In genomic region chr11:104333977-104334376, GRCh38 we compare ENCODE assay signal across 10 cellular contexts.
DNase-seq lines count a peak whose midpoint lies in the region; ATAC-seq and TF ChIP-seq lines count a peak whose summit lies in the region.
"Had no signal": no experiment of that assay in that cellular context is flagged by ENCODE, and none has a peak within 500 bp of the region (broad histone marks: within the 10 kb centered on the region; RNA-seq: fewer than 3 reads in every experiment).

No MANE protein-coding gene starts in this region.

- H3K27ac ChIP-seq in osteoblast (ENCODE audit: low read depth, low read length) (no peak overlapping the region), ascending aorta (no peak overlapping the region), heart left ventricle (no peak overlapping the region)
- H3K27ac ChIP-seq: BLaER1 treated with 17β-estradiol and CSF1 and Interleukin-3, amounts not matched to agents 10 nM and 100 nM had no signal

- H3K4me1 ChIP-seq in osteoblast (ENCODE audit: insufficient read depth, low read length) (no peaks in the 10 kb centered on the region), ascending aorta (no peaks in the 10 kb centered on the region), heart left ventricle (peaks cover 0 to 15% (median 0%) of the 10 kb centered on the region in 12 donors)

- no peaks in the 10 kb centered on the region for H3K27me3 Mint-ChIP-seq in activated CD8-positive, alpha-beta T cell treated with anti-CD3 and anti-CD28 coated beads for 36 hours
- no peaks in the 10 kb centered on the region for H3K27me3 Mint-ChIP-seq in activated CD8-positive, alpha-beta T cell treated with anti-CD3 and anti-CD28 coated beads, Interleukin-2, amount 10 ng/mL, durations not matched to agents 7 days and 5 days (ENCODE audit: low read depth)

- intact Hi-C loops in activated CD8-positive, alpha-beta T cell treated with anti-CD3 and anti-CD28 coated beads for 36 hours (cut with micrococcal nuclease): no loop called here
- intact Hi-C loops in ascending aorta (cut with DNase I) (no loop called here), heart left ventricle (cut with DNase I) (no loop called here)

- DNase-seq in activated CD8-positive, alpha-beta T cell treated with anti-CD3 and anti-CD28 coated beads for 36 hours: peak; percentile 16
- DNase-seq in activated CD8-positive, alpha-beta T cell treated with anti-CD3 and anti-CD28 coated beads, Interleukin-2, amount 10 ng/mL, durations not matched to agents 7 days and 5 days: no peak
- no peak for DNase-seq in osteoblast (ENCODE audit: insufficient read length, low spot score, missing footprints)
- no peak for DNase-seq in ascending aorta (ENCODE audit: low spot score in 2 of 2)
- DNase-seq in heart left ventricle: no peak
- DNase-seq: effector CD8-positive, alpha-beta T cell had no signal

- no peak overlapping the region for H3K4me3 ChIP-seq in osteoblast (ENCODE audit: insufficient read depth, low read length)
- H3K4me3 ChIP-seq in ascending aorta: no peak overlapping the region
- no peak overlapping the region for H3K4me3 ChIP-seq in heart left ventricle
- H3K4me3 ChIP-seq: BLaER1 treated with 17β-estradiol and CSF1 and Interleukin-3, amounts not matched to agents 10 nM and 100 nM had no signal

- H3K36me3 ChIP-seq in osteoblast (ENCODE audit: insufficient read depth, low read length): no peaks in the 10 kb centered on the region
- no peaks in the 10 kb centered on the region for H3K36me3 ChIP-seq in ascending aorta
- H3K36me3 ChIP-seq in heart left ventricle: no peaks in the 10 kb centered on the region
- H3K36me3 ChIP-seq: BLaER1 treated with 17β-estradiol and CSF1 and Interleukin-3, amounts not matched to agents 10 nM and 100 nM had no signal

- no peak overlapping the region for H2AFZ ChIP-seq in osteoblast (ENCODE audit: low read length)

- TF ChIP-seq POLR2A in heart left ventricle (IDR thresholded peaks at IDR 0.05): no peak

- H3K4me3 Mint-ChIP-seq in activated CD8-positive, alpha-beta T cell treated with anti-CD3 and anti-CD28 coated beads for 36 hours: no peak overlapping the region
- H3K4me3 Mint-ChIP-seq in activated CD8-positive, alpha-beta T cell treated with anti-CD3 and anti-CD28 coated beads, Interleukin-2, amount 10 ng/mL, durations not matched to agents 7 days and 5 days: no peak overlapping the region

- peaks cover 1% of the 10 kb centered on the region for H3K9me3 Mint-ChIP-seq in activated CD8-positive, alpha-beta T cell treated with anti-CD3 and anti-CD28 coated beads for 36 hours
- no peaks in the 10 kb centered on the region for H3K9me3 Mint-ChIP-seq in activated CD8-positive, alpha-beta T cell treated with anti-CD3 and anti-CD28 coated beads, Interleukin-2, amount 10 ng/mL, durations not matched to agents 7 days and 5 days (ENCODE audit: insufficient read depth)

- H4K20me1 ChIP-seq in osteoblast (ENCODE audit: insufficient read depth, low read length): no peaks in the 10 kb centered on the region
- H4K20me1 ChIP-seq: BLaER1 treated with 17β-estradiol and CSF1 and Interleukin-3, amounts not matched to agents 10 nM and 100 nM had no signal

- H3K9me3 ChIP-seq in osteoblast (ENCODE audit: low read depth, low read length) (no peaks in the 10 kb centered on the region), ascending aorta (no peaks in the 10 kb centered on the region), heart left ventricle (no peaks in the 10 kb centered on the region)

- H3K4me1 Mint-ChIP-seq in activated CD8-positive, alpha-beta T cell treated with anti-CD3 and anti-CD28 coated beads for 36 hours (ENCODE audit: low read depth): no peaks in the 10 kb centered on the region
- H3K4me1 Mint-ChIP-seq in activated CD8-positive, alpha-beta T cell treated with anti-CD3 and anti-CD28 coated beads, Interleukin-2, amount 10 ng/mL, durations not matched to agents 7 days and 5 days (ENCODE audit: low read depth): no peaks in the 10 kb centered on the region

- WGBS in heart left ventricle, 4 donors: 91 to 96% (median 94%) methylated on average over 4 of the region's 4 CpGs

- CTCF ChIA-PET in activated CD8-positive, alpha-beta T cell treated with anti-CD3 and anti-CD28 coated beads for 36 hours (lab: Charles Lee): interaction anchor here (1.0 kb wide), 1 partner anchor 652 kb away, joined by 3 read pairs; no protein-coding TSS in a partner anchor
- CTCF ChIA-PET in activated CD8-positive, alpha-beta T cell treated with anti-CD3 and anti-CD28 coated beads, Interleukin-2, amount 10 ng/mL, durations not matched to agents 7 days and 5 days (lab: Charles Lee): no interaction called here

- POLR2A ChIA-PET in activated CD8-positive, alpha-beta T cell treated with anti-CD3 and anti-CD28 coated beads for 36 hours (lab: Charles Lee): no interaction called here
- POLR2A ChIA-PET in activated CD8-positive, alpha-beta T cell treated with anti-CD3 and anti-CD28 coated beads, Interleukin-2, amount 10 ng/mL, durations not matched to agents 7 days and 5 days (lab: Charles Lee): no interaction called here

- no peaks in the 10 kb centered on the region for H3K79me2 ChIP-seq in osteoblast (ENCODE audit: insufficient read depth, low read length)

- peak; percentile 37 for TF ChIP-seq CTCF in activated CD8-positive, alpha-beta T cell treated with anti-CD3 and anti-CD28 coated beads for 36 hours (IDR thresholded peaks at IDR 0.05)
- TF ChIP-seq CTCF in osteoblast (IDR thresholded peaks at IDR 0.05; ENCODE audit: extremely low read depth, low read depth, low read length) (peak; percentile 16), ascending aorta (IDR thresholded peaks at IDR 0.05) (no peak), heart left ventricle (IDR thresholded peaks at IDR 0.05) (peak in 2 of 12 donors; percentile 8 to 12)

- H3K4me2 ChIP-seq in osteoblast (ENCODE audit: insufficient read depth, low read length): no peak overlapping the region
- H3K4me2 ChIP-seq: BLaER1 treated with 17β-estradiol and CSF1 and Interleukin-3, amounts not matched to agents 10 nM and 100 nM had no signal

- H3K27me3 ChIP-seq in osteoblast (ENCODE audit: insufficient read depth, low read length): no peaks in the 10 kb centered on the region
- no peaks in the 10 kb centered on the region for H3K27me3 ChIP-seq in ascending aorta
- H3K27me3 ChIP-seq in heart left ventricle: no peaks in the 10 kb centered on the region
- H3K27me3 ChIP-seq: BLaER1 treated with 17β-estradiol and CSF1 and Interleukin-3, amounts not matched to agents 10 nM and 100 nM had no signal

- no peak for ATAC-seq in activated CD8-positive, alpha-beta T cell treated with anti-CD3 and anti-CD28 coated beads for 36 hours
- ATAC-seq in activated CD8-positive, alpha-beta T cell treated with anti-CD3 and anti-CD28 coated beads, Interleukin-2, amount 10 ng/mL, durations not matched to agents 7 days and 5 days: no peak
- ATAC-seq in HG02885 (IDR thresholded peaks at IDR 0.05; ENCODE audit: poor library complexity, unreplicated experiment) (peak; percentile 75), SK-N-SH treated with all-trans-retinoic acid at 6 μM for 48 hours (no peak), HG02970 (IDR thresholded peaks at IDR 0.05; ENCODE audit: low FRiP score, unreplicated experiment) (no peak), heart left ventricle (no peak)

- H3K27ac Mint-ChIP-seq in activated CD8-positive, alpha-beta T cell treated with anti-CD3 and anti-CD28 coated beads for 36 hours: no peak overlapping the region
- no peak overlapping the region for H3K27ac Mint-ChIP-seq in activated CD8-positive, alpha-beta T cell treated with anti-CD3 and anti-CD28 coated beads, Interleukin-2, amount 10 ng/mL, durations not matched to agents 7 days and 5 days

- H3K36me3 Mint-ChIP-seq in activated CD8-positive, alpha-beta T cell treated with anti-CD3 and anti-CD28 coated beads for 36 hours (ENCODE audit: low read depth): no peaks in the 10 kb centered on the region
- H3K36me3 Mint-ChIP-seq in activated CD8-positive, alpha-beta T cell treated with anti-CD3 and anti-CD28 coated beads, Interleukin-2, amount 10 ng/mL, durations not matched to agents 7 days and 5 days (ENCODE audit: low read depth): no peaks in the 10 kb centered on the region

TF ChIP-seq in SK-N-SH treated with all-trans-retinoic acid at 6 μM for 48 hours, 23 proteins besides CTCF, POLR2A, EP300 and RAD21:
- no peak for TF ChIP-seq BACH2 (CRISPR knock-in tag; IDR thresholded peaks at IDR 0.05; ENCODE audit: borderline replicate concordance)
- 0 out of 2 replicates have a peak, but pooled peaks have one; percentile 15 for TF ChIP-seq ISL1 (CRISPR knock-in tag; IDR thresholded peaks at IDR 0.05)

Comparison
In these comparisons a context has a peak if more than half of its experiments do, and no peak if none do; other contexts are left out.
1. CTCF ChIP-seq: peak in activated CD8-positive, alpha-beta T cell treated with anti-CD3 and anti-CD28 coated beads for 36 hours (single experiment) and osteoblast (single experiment); none in ascending aorta (0 of 3).